13 cellular contexts compared by ENCODE assay signal in genomic region chr6:6674872-6675271, GRCh38.
DNase-seq lines count a peak whose midpoint lies in the region; ATAC-seq and TF ChIP-seq lines count a peak whose summit lies in the region.
"Had no signal": no experiment of that assay in that cellular context is flagged by ENCODE, and none has a peak within 500 bp of the region (broad histone marks: within the 10 kb centered on the region; RNA-seq: fewer than 3 reads in every experiment).

No MANE protein-coding gene starts in this region.

- TF ChIP-seq CTCF in GM10266 (IDR thresholded peaks at IDR 0.05; ENCODE audit: control insufficient read depth, insufficient read depth, low read depth, missing control alignments) (peak; percentile 19), LNCaP clone FGC (IDR thresholded peaks at IDR 0.05; ENCODE audit: control insufficient read depth, extremely low read depth, insufficient read depth) (peak; percentile 11; the same call in 1 of the 2 replicates), brain microvascular endothelial cell (IDR thresholded peaks at IDR 0.05; ENCODE audit: low read depth, low read length, missing control alignments) (peak; percentile 53), neural crest cell (conservative IDR thresholded peaks at IDR 0.05) (peak; percentile 42)

- ATAC-seq in GM21825 (IDR thresholded peaks at IDR 0.05; ENCODE audit: unreplicated experiment): no peak
- ATAC-seq in HG03469 (IDR thresholded peaks at IDR 0.05; ENCODE audit: unreplicated experiment): no peak

- no peak overlapping the region for H3K27ac ChIP-seq in brain microvascular endothelial cell
- H3K27ac ChIP-seq: parathyroid adenoma, thoracic aorta had no signal

- H3K36me3 Mint-ChIP-seq in neural crest cell (ENCODE audit: low read depth): peaks cover 2% of the 10 kb centered on the region

- no peak overlapping the region for H3K27ac Mint-ChIP-seq in neural crest cell (ENCODE audit: unreplicated experiment)

- peaks cover 6% of the 10 kb centered on the region for H3K27me3 Mint-ChIP-seq in neural crest cell (ENCODE audit: low read depth)

- no peaks in the 10 kb centered on the region for H3K27me3 ChIP-seq in brain microvascular endothelial cell (replicated peaks)

- H3K4me3 ChIP-seq in LNCaP clone FGC (ENCODE audit: low read depth, low read length) (no peak overlapping the region), brain microvascular endothelial cell (ENCODE audit: low read depth, low read length) (no peak overlapping the region)
- H3K4me3 ChIP-seq: thoracic aorta had no signal

- no peak overlapping the region for H3K4me3 Mint-ChIP-seq in neural crest cell

- peaks cover 20% of the 10 kb centered on the region for H3K4me1 Mint-ChIP-seq in neural crest cell

- peaks cover 3% of the 10 kb centered on the region for H3K9me3 Mint-ChIP-seq in neural crest cell

- DNase-seq in GM10266 (ENCODE audit: extremely low spot score) (no peak), LNCaP clone FGC (ENCODE audit: low read depth) (no peak), brain microvascular endothelial cell (no peak), neural crest cell (ENCODE audit: low read depth, low spot score) (no peak), NCI-H1092 (lab: John Stamatoyannopoulos, UW) (no peak)
- DNase-seq: activated T-cell treated with anti-CD3 and anti-CD28 coated beads for 4 hours, GOT3, NCI-H524 treated with DMSO at 0.1 percent for 48 hours, T-helper 9 cell had no signal

- in situ Hi-C loops in brain microvascular endothelial cell (cut with HindIII; ENCODE audit: low pct_ligation_motif_present, low sequenced_read_pairs): no loop called here

- H3K36me3 ChIP-seq in brain microvascular endothelial cell (replicated peaks): no peaks in the 10 kb centered on the region
- H3K36me3 ChIP-seq: thoracic aorta had no signal
